Comparison of ENCODE assay signal across 1 cellular context in genomic region chr1:197356723-197357533, GRCh38.
TF ChIP-seq lines count a peak whose summit lies in the region.

No MANE protein-coding gene starts in this region.

TF ChIP-seq in K562, 482 proteins besides CTCF, POLR2A, EP300 and RAD21 (continued from another document):
- TF ChIP-seq ELK3 (CRISPR knock-in tag; IDR thresholded peaks at IDR 0.05) (no peak), ARID2 (IDR thresholded peaks at IDR 0.05) (peak; percentile 58; the same call in 1 of the 2 replicates), DEAF1 (CRISPR knock-in tag; IDR thresholded peaks at IDR 0.05) (peak; percentile 57), CBX3 (IDR thresholded peaks at IDR 0.05; ENCODE audit: borderline replicate concordance in 1 of 2, low read length in 2 of 2) (no peak), NFE2L1 (tag; IDR thresholded peaks at IDR 0.05; ENCODE audit: borderline replicate concordance, low read depth) (no peak), KLF16 (IDR thresholded peaks at IDR 0.05) (0 out of 2 replicates have a peak, but pooled peaks have one; percentile 25), NCOR1 (IDR thresholded peaks at IDR 0.05) (no peak), HINFP (tag; conservative IDR thresholded peaks at IDR 0.05; ENCODE audit: low read depth) (no peak), FOXJ3 (CRISPR knock-in tag; IDR thresholded peaks at IDR 0.05) (no peak), NCOA6 (IDR thresholded peaks at IDR 0.05) (no peak), ZBTB49 (CRISPR knock-in tag; IDR thresholded peaks at IDR 0.05; ENCODE audit: borderline replicate concordance) (no peak), ZNF224 (CRISPR knock-in tag; IDR thresholded peaks at IDR 0.05) (no peak), CTCFL (IDR thresholded peaks at IDR 0.05; ENCODE audit: borderline replicate concordance, insufficient read depth, low read depth, low read length, poor library complexity, severe bottlenecking) (peak; percentile 28), ZNF586 (CRISPR knock-in tag; conservative IDR thresholded peaks at IDR 0.05) (no peak), KLF13 (tag; IDR thresholded peaks at IDR 0.05; ENCODE audit: borderline replicate concordance, low read depth) (no peak), HNRNPUL1 (IDR thresholded peaks at IDR 0.05; ENCODE audit: low read length) (no peak), DDX20 (tag; IDR thresholded peaks at IDR 0.05; ENCODE audit: low read depth) (no peak), SETDB1 (IDR thresholded peaks at IDR 0.05; ENCODE audit: low read length) (no peak)
TF ChIP-seq in K562: peak in this region for 10.
